ENCODE assay signal across 1 cellular context in genomic region chr4:136651278-136651667, GRCh38.
TF ChIP-seq lines count a peak whose summit lies in the region.

No MANE protein-coding gene starts in this region.

TF ChIP-seq in GM12878, 131 proteins besides CTCF, POLR2A, EP300 and RAD21 (continued from another document):
- TF ChIP-seq, protein P1, sequence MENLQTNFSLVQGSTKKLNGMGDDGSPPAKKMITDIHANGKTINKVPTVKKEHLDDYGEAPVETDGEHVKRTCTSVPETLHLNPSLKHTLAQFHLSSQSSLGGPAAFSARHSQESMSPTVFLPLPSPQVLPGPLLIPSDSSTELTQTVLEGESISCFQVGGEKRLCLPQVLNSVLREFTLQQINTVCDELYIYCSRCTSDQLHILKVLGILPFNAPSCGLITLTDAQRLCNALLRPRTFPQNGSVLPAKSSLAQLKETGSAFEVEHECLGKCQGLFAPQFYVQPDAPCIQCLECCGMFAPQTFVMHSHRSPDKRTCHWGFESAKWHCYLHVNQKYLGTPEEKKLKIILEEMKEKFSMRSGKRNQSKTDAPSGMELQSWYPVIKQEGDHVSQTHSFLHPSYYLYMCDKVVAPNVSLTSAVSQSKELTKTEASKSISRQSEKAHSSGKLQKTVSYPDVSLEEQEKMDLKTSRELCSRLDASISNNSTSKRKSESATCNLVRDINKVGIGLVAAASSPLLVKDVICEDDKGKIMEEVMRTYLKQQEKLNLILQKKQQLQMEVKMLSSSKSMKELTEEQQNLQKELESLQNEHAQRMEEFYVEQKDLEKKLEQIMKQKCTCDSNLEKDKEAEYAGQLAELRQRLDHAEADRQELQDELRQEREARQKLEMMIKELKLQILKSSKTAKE (IDR thresholded peaks at IDR 0.05; ENCODE audit: low read depth, poor library complexity, severe bottlenecking) = peak; percentile 5
- TF ChIP-seq DPF2 (IDR thresholded peaks at IDR 0.05) = peak; percentile 62; the same call in 1 of the 2 replicates
- TF ChIP-seq, protein P2, sequence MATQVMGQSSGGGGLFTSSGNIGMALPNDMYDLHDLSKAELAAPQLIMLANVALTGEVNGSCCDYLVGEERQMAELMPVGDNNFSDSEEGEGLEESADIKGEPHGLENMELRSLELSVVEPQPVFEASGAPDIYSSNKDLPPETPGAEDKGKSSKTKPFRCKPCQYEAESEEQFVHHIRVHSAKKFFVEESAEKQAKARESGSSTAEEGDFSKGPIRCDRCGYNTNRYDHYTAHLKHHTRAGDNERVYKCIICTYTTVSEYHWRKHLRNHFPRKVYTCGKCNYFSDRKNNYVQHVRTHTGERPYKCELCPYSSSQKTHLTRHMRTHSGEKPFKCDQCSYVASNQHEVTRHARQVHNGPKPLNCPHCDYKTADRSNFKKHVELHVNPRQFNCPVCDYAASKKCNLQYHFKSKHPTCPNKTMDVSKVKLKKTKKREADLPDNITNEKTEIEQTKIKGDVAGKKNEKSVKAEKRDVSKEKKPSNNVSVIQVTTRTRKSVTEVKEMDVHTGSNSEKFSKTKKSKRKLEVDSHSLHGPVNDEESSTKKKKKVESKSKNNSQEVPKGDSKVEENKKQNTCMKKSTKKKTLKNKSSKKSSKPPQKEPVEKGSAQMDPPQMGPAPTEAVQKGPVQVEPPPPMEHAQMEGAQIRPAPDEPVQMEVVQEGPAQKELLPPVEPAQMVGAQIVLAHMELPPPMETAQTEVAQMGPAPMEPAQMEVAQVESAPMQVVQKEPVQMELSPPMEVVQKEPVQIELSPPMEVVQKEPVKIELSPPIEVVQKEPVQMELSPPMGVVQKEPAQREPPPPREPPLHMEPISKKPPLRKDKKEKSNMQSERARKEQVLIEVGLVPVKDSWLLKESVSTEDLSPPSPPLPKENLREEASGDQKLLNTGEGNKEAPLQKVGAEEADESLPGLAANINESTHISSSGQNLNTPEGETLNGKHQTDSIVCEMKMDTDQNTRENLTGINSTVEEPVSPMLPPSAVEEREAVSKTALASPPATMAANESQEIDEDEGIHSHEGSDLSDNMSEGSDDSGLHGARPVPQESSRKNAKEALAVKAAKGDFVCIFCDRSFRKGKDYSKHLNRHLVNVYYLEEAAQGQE (IDR thresholded peaks at IDR 0.05; ENCODE audit: low read depth, low read length) = no peak
- no peak for TF ChIP-seq MTA3 (IDR thresholded peaks at IDR 0.05; ENCODE audit: borderline replicate concordance, low read length)
- peak; percentile 45; the same call in 1 of the 2 replicates for TF ChIP-seq SPI1 (IDR thresholded peaks at IDR 0.05; ENCODE audit: borderline replicate concordance, insufficient read depth, low read depth, low read length)
- peak; percentile 43 for TF ChIP-seq IKZF1 (conservative IDR thresholded peaks at IDR 0.05)
- peak; percentile 48 for TF ChIP-seq MEF2B (IDR thresholded peaks at IDR 0.05; ENCODE audit: partially characterized antibody, poor library complexity, severe bottlenecking)
- TF ChIP-seq ZSCAN29 (IDR thresholded peaks at IDR 0.05) = no peak
- peak; percentile 84 for TF ChIP-seq MTA2 (IDR thresholded peaks at IDR 0.05; ENCODE audit: low read depth)
- no peak for TF ChIP-seq BACH1 (IDR thresholded peaks at IDR 0.05; ENCODE audit: borderline replicate concordance)
